Comparison of ENCODE assay signal across 8 cellular contexts in genomic region chr19:13597625-13598024, GRCh38.
DNase-seq lines count a peak whose midpoint lies in the region; ATAC-seq, FAIRE-seq and TF ChIP-seq lines count a peak whose summit lies in the region.

No MANE protein-coding gene starts in this region.

- H3K9me2 ChIP-seq in PC-9 (ENCODE audit: insufficient read depth), result no peaks in the 10 kb centered on the region

- TF ChIP-seq CTCF in LNCaP clone FGC (IDR thresholded peaks at IDR 0.05; ENCODE audit: control insufficient read depth, extremely low read depth, insufficient read depth) (peak; percentile 80), PC-9 (conservative IDR thresholded peaks at IDR 0.05) (peak; percentile 78), ovary (IDR thresholded peaks at IDR 0.05) (peak in 2 of 3 donors; percentile 29 to 39)

- DNase-seq in DMS153 treated with DMSO at 0.1 percent for 48 hours (lab: John Stamatoyannopoulos, UW; ENCODE audit: unreplicated experiment), result peak; percentile 94
- DNase-seq in LNCaP clone FGC (ENCODE audit: low read depth), result peak; percentile 8
- DNase-seq in PC-9, result peak; percentile 40 to 43
- peak; percentile 54 for DNase-seq in activated naive CD4-positive, alpha-beta T cell treated with Interleukin-2 at 50 U/mL for 16 hours
- peak; percentile 72 to 83 for DNase-seq in frontal cortex (ENCODE audit: low spot score in 2 of 2)
- DNase-seq in ovary, result peak; percentile 18 to 44 (median 29)
- peak; percentile 61 to 67 for DNase-seq in aorta

- 0 to 1% (median 1%) methylated on average over 3 of the region's 3 CpGs for WGBS in ovary, 3 donors
- WGBS in aorta, 2 donors, result 0 to 2% methylated on average over 3 of the region's 3 CpGs

- H3K27ac ChIP-seq in PC-9 (no peak overlapping the region), ovary (no peak overlapping the region), aorta (ENCODE audit: low read depth in 1 of 2, low read length in 2 of 2) (no peak overlapping the region)

- H3K79me2 ChIP-seq in PC-9 (ENCODE audit: low read depth), result no peaks in the 10 kb centered on the region

- H3K4me1 ChIP-seq in PC-9 (replicated peaks; ENCODE audit: insufficient read depth) (no peaks in the 10 kb centered on the region), ovary (ENCODE audit: insufficient read depth) (no peaks in the 10 kb centered on the region), aorta (ENCODE audit: control insufficient read depth in 1 of 2, insufficient read depth in 2 of 2, low read length in 2 of 2) (no peaks in the 10 kb centered on the region)

- no peaks in the 10 kb centered on the region for H4K20me1 ChIP-seq in PC-9 (ENCODE audit: insufficient read depth)

- H3K36me3 ChIP-seq in PC-9 (ENCODE audit: low read depth) (no peaks in the 10 kb centered on the region), ovary (no peaks in the 10 kb centered on the region), aorta (ENCODE audit: control insufficient read depth in 1 of 2, insufficient read depth in 2 of 2, low read length in 1 of 2) (no peaks in the 10 kb centered on the region)

- H3K4me3 ChIP-seq in LNCaP clone FGC (ENCODE audit: low read depth, low read length), result no peak overlapping the region
- no peak overlapping the region for H3K4me3 ChIP-seq in PC-9
- H3K4me3 ChIP-seq in ovary, result no peak overlapping the region
- H3K4me3 ChIP-seq in aorta (ENCODE audit: low read length in 2 of 2), result no peak overlapping the region

- H2AFZ ChIP-seq in PC-9, result no peak overlapping the region

- no peaks in the 10 kb centered on the region for H3K9me3 ChIP-seq in PC-9 (ENCODE audit: insufficient read depth, low read depth)
- no peaks in the 10 kb centered on the region for H3K9me3 ChIP-seq in ovary
- no peaks in the 10 kb centered on the region for H3K9me3 ChIP-seq in aorta (ENCODE audit: control insufficient read depth, low read length)

- H3K4me2 ChIP-seq in PC-9, result no peak overlapping the region

- intact Hi-C loops in PC-9 (cut with micrococcal nuclease; ENCODE audit: unreplicated experiment) (loop anchor here (1.0 to 5.0 kb wide), 3 partner anchors 124 to 475 kb away; partner anchors contain the start of gene MISP3), ovary (cut with DNase I) (loop anchor here (2.0 to 10.0 kb wide), 10 partner anchors 117 to 623 kb away; partner anchors contain the start of genes MISP3 (in 2 of the 4), NANOS3 (in 1 of the 4) and PALM3 (in 1 of the 4)), aorta (cut with DNase I) (loop anchor here (2.0 to 5.0 kb wide), 3 partner anchors 123 to 265 kb away; no protein-coding TSS in a partner anchor)

- CTCF ChIA-PET in PC-9 (lab: Charles Lee), result interaction anchor here (0.7 kb wide), 1 partner anchor 22 kb away, joined by 5 read pairs; no protein-coding TSS in a partner anchor

- ATAC-seq in aorta (ENCODE audit: low FRiP score), result peak; percentile 69
- ATAC-seq in GM19467 (IDR thresholded peaks at IDR 0.05; ENCODE audit: unreplicated experiment), result no peak

- peaks cover 31% of the 10 kb centered on the region for H3K27me3 ChIP-seq in PC-9 (ENCODE audit: insufficient read depth, low read depth)
- H3K27me3 ChIP-seq in ovary, result no peaks in the 10 kb centered on the region
- H3K27me3 ChIP-seq in aorta (ENCODE audit: control insufficient read depth in 1 of 2, insufficient read depth in 2 of 2, low read length in 1 of 2), result no peaks in the 10 kb centered on the region

- TF ChIP-seq EP300 in ovary (IDR thresholded peaks at IDR 0.05), result no peak

- H3F3A ChIP-seq in PC-9 (ENCODE audit: insufficient read depth, low read depth), result no peaks in the 10 kb centered on the region

- POLR2A ChIA-PET in PC-9 (lab: Charles Lee; ENCODE audit: unreplicated experiment), result interaction anchor here (0.7 kb wide), 1 partner anchor 60 kb away, joined by 4 read pairs; no protein-coding TSS in a partner anchor

- BruUV-seq in PC-9 (replicated peaks; lab: Mats Ljungman, UMichigan), result no TSS peak

- no peak for FAIRE-seq in frontal cortex (lab: Jason Lieb, UNC)

- no peak for TF ChIP-seq POLR2A in ovary (IDR thresholded peaks at IDR 0.05)

Comparison
In these comparisons a context has a peak if more than half of its experiments do, and no peak if none do; other contexts are left out.
1. DNase-seq: peak in every context shown above with its lines; median percentile 94 in DMS153 treated with DMSO at 0.1 percent for 48 hours; 78 in frontal cortex; 64 in aorta; 54 in activated naive CD4-positive, alpha-beta T cell treated with Interleukin-2 at 50 U/mL for 16 hours; 42 in PC-9; 29 in ovary; 8 in LNCaP clone FGC.